ENCODE assay signal across 32 cellular contexts in the genomic region with DNA sequence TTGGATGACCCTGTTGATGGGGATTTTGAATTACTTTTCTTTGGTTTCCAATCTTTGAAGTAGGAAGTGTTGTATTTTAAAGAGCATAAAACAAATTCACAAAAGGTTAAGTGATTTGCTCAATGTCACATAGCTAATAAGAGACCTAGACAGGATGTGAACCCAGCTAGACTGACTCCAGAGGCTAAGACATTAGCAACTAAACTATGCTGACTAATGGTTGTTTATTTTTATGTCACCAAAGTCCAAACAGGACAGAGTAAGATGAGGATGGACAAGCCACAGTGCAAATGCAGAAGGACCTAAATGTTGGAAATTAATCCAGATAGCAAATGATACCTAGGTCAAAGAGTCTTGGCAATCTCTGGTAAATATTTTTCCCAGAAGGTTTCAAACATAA.
"Had no signal": no experiment of that assay in that cellular context is flagged by ENCODE, and none has a peak within 500 bp of the region (broad histone marks: within the 10 kb centered on the region; RNA-seq: fewer than 3 reads in every experiment).

No MANE protein-coding gene starts in this region.

- FAIRE-seq: bronchial epithelial cell, colon, endometrium had no signal

- H3K36me3 Mint-ChIP-seq: activated naive CD8-positive, alpha-beta T cell; mesothelial cell of epicardium; naive B cell had no signal

- H3K27ac Mint-ChIP-seq: activated naive CD8-positive, alpha-beta T cell; mesothelial cell of epicardium; neural progenitor cell; T-helper 17 cell had no signal

- H3K4me3 Mint-ChIP-seq: activated naive CD8-positive, alpha-beta T cell; central memory CD8-positive, alpha-beta T cell; mesothelial cell of epicardium; naive B cell; neural progenitor cell; T-helper 17 cell had no signal

- H3K9me3 Mint-ChIP-seq: central memory CD8-positive, alpha-beta T cell; mesothelial cell of epicardium; naive B cell; neural progenitor cell had no signal

- ATAC-seq: activated CD4-positive, CD25-positive, alpha-beta regulatory T cell treated with anti-CD3 and anti-CD28 coated beads, Interleukin-2, amount 50 U/mL, for 24 hours; left cardiac atrium; T-helper 17 cell had no signal

- DNase-seq: activated CD4-positive, alpha-beta T cell treated with anti-CD3 and anti-CD28 coated beads for 48 hours; activated CD4-positive, alpha-beta T cell treated with anti-CD3 and anti-CD28 coated beads, Interleukin-2, amount 50 U/mL, for 48 hours; activated CD8-positive, alpha-beta memory T cell treated with anti-CD3 and anti-CD28 coated beads for 24 hours; activated effector memory CD4-positive, alpha-beta T cell treated with Interleukin-2 at 50 U/mL for 16 hours; activated naive CD4-positive, alpha-beta T cell treated with Interleukin-2 at 50 U/mL for 16 hours; anterior cingulate cortex; effector CD8-positive, alpha-beta T cell; esophagus squamous epithelium; glutamatergic neuron; islet precursor cell; left cardiac atrium; mammary epithelial cell; naive B cell; occipital lobe; psoas muscle; stimulated activated CD4-positive, alpha-beta T cell treated with anti-CD3 and anti-CD28 coated beads, Interleukin-2, amount 100 ng/mL, for 48 hours; stimulated activated naive CD4-positive, alpha-beta T cell treated with Interleukin-2 at 50 U/mL for 16 hours; T-helper 17 cell; T1000; testis; upper lobe of left lung; WERI-Rb-1 had no signal

- H3K4me1 Mint-ChIP-seq: central memory CD8-positive, alpha-beta T cell had no signal

- H3K4me3 ChIP-seq: esophagus squamous epithelium, gastrocnemius medialis, neural progenitor cell, psoas muscle, right atrium auricular region, testis, upper lobe of left lung had no signal
